Comparison of ENCODE assay signal across 19 cellular contexts in the genomic region with DNA sequence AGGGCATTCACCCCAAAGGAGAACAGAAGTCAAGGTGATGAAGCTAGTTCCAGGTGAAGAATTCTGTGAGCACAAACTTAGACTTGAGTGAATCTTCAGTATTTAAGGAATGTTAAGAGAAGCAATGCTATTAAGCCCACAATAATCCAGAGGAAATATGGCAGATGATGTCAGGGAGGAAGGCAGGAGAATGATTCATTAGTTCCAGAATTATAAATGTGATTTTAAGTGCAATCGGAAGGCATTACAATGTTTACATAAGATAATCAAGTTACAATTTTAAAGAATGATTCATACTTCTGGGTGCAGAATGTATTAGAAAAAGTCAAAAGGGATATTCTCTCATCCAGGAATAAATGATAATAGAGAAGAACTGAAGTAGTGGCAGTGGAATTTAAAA.
DNase-seq lines count a peak whose midpoint lies in the region; ATAC-seq and TF ChIP-seq lines count a peak whose summit lies in the region.
"Had no signal": no experiment of that assay in that cellular context is flagged by ENCODE, and none has a peak within 500 bp of the region (broad histone marks: within the 10 kb centered on the region; RNA-seq: fewer than 3 reads in every experiment).

No MANE protein-coding gene starts in this region.

- H3K9me3 Mint-ChIP-seq in Calu3 (ENCODE audit: low read depth, unreplicated experiment): no peaks in the 10 kb centered on the region

- no peak overlapping the region for H3K4me3 ChIP-seq in choroid plexus epithelial cell (ENCODE audit: low read depth, low read length)
- H3K4me3 ChIP-seq: PC-9, vagina had no signal

- H3K27ac Mint-ChIP-seq in Calu3 (ENCODE audit: unreplicated experiment): peak overlapping the region; percentile 70
- H3K27ac Mint-ChIP-seq: activated CD4-positive, alpha-beta memory T cell treated with anti-CD3 and anti-CD28 coated beads for 36 hours; activated naive CD4-positive, alpha-beta T cell treated with anti-CD3 and anti-CD28 coated beads, Interleukin-2, amount 50 U/mL, for 72 hours; CD8-positive, alpha-beta T cell had no signal

- no peak for ATAC-seq in HG02840 (IDR thresholded peaks at IDR 0.05; ENCODE audit: low FRiP score, unreplicated experiment)
- ATAC-seq: activated naive CD4-positive, alpha-beta T cell treated with anti-CD3 and anti-CD28 coated beads, Interleukin-2, amount 50 U/mL, for 72 hours; activated T-cell treated with anti-CD3 and anti-CD28 coated beads, Interleukin-2, amount 50 U/mL, for 4 hours; CD8-positive, alpha-beta T cell; left ventricle myocardium superior had no signal

- H3K4me3 Mint-ChIP-seq in Calu3 (ENCODE audit: low read depth, unreplicated experiment): peak overlapping the region; percentile 3
- H3K4me3 Mint-ChIP-seq: activated CD4-positive, alpha-beta memory T cell treated with anti-CD3 and anti-CD28 coated beads for 36 hours; activated T-cell treated with anti-CD3 and anti-CD28 coated beads, Interleukin-2, amount 50 U/mL, for 4 hours; CD8-positive, alpha-beta T cell had no signal

- no peaks in the 10 kb centered on the region for H3K27me3 Mint-ChIP-seq in Calu3 (ENCODE audit: unreplicated experiment)
- H3K27me3 Mint-ChIP-seq: activated CD4-positive, alpha-beta memory T cell treated with anti-CD3 and anti-CD28 coated beads for 36 hours had no signal

- DNase-seq in Calu3: no peak
- peak; percentile 80 for DNase-seq in NCI-H226
- peak; percentile 86 for DNase-seq in choroid plexus epithelial cell (ENCODE audit: low read depth)
- peak; percentile 79 for DNase-seq in kidney glomerular epithelial cell (lab: John Stamatoyannopoulos, UW)
- DNase-seq in GM19240 (ENCODE audit: insufficient read length, low spot score): no peak
- DNase-seq in hepatic stellate cell (ENCODE audit: low spot score): no peak
- DNase-seq in Kasumi-1 (lab: John Stamatoyannopoulos, UW): no peak
- DNase-seq: activated CD4-positive, alpha-beta memory T cell treated with anti-CD3 and anti-CD28 coated beads for 36 hours; activated T-cell treated with anti-CD3 and anti-CD28 coated beads, Interleukin-2, amount 50 U/mL, for 4 hours; CD8-positive, alpha-beta T cell; effector memory CD4-positive, alpha-beta T cell; left ventricle myocardium superior; NCI-H526 treated with DMSO at 0.1 percent for 48 hours; stimulated activated CD4-positive, alpha-beta T cell treated with anti-CD3 and anti-CD28 coated beads, Interleukin-4, amount 100 ng/mL, for 24 hours; substantia nigra had no signal

- no peak for TF ChIP-seq CTCF in Calu3 (IDR thresholded peaks at IDR 0.05; ENCODE audit: unreplicated experiment)
- no peak for TF ChIP-seq CTCF in choroid plexus epithelial cell (conservative IDR thresholded peaks at IDR 0.05; ENCODE audit: low read depth, low read length)

- CTCF ChIA-PET in Calu3 (lab: Charles Lee): no interaction called here

- BruUV-seq in Calu3 (replicated peaks; lab: Mats Ljungman, UMichigan): no TSS peak

- intact Hi-C loops in Calu3 (cut with micrococcal nuclease; ENCODE audit: unreplicated experiment): no loop called here

- peaks cover 6% of the 10 kb centered on the region for H3K36me3 Mint-ChIP-seq in Calu3 (ENCODE audit: insufficient read depth, unreplicated experiment)
- H3K36me3 Mint-ChIP-seq: activated CD4-positive, alpha-beta memory T cell treated with anti-CD3 and anti-CD28 coated beads for 36 hours; CD8-positive, alpha-beta T cell had no signal

- peaks cover 16% of the 10 kb centered on the region for H3K4me1 Mint-ChIP-seq in Calu3 (ENCODE audit: low read depth, unreplicated experiment)

Comparison
In these comparisons a context has a peak if more than half of its experiments do, and no peak if none do; other contexts are left out.
1. DNase-seq: peak in NCI-H226 (single experiment), choroid plexus epithelial cell (single experiment) and kidney glomerular epithelial cell (single experiment); none in Calu3 (single experiment), GM19240 (single experiment), hepatic stellate cell (single experiment) and Kasumi-1 (0 of 2).